Comparison of ENCODE assay signal across 20 cellular contexts in the genomic region with DNA sequence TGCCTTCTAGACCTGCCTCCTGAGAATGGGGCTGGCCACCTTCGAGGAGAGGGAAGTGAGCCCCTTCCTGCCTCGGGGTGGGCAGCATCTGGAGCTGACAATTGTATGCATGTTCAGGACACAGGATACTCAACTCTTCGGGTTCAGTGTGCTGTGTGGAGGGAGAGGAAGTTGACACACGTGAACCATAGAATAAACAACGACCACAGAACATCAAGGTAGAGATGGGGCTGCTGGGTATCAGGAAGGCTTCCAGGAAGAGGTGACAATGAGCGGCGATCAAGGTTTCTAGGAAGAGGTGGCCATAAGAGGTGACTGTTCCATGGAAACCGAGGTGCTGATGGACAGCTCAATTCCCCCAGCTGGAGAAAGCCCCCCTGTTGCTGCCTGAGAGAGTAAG. TPM values are rescaled to one million over a fixed set of nuclear protein-coding genes. Genes with fewer than 3 reads are reported as not detected.
DNase-seq lines count a peak whose midpoint lies in the region; ATAC-seq and TF ChIP-seq lines count a peak whose summit lies in the region.
"Had no signal": no experiment of that assay in that cellular context is flagged by ENCODE, and none has a peak within 500 bp of the region (broad histone marks: within the 10 kb centered on the region; RNA-seq: fewer than 3 reads in every experiment).

No MANE protein-coding gene starts in this region.

- peaks cover 53% of the 10 kb centered on the region for H3K4me1 ChIP-seq in CD4-positive, alpha-beta memory T cell (ENCODE audit: insufficient read depth, low read length)
- H3K4me1 ChIP-seq in mucosa of descending colon (ENCODE audit: low read depth), result no peaks in the 10 kb centered on the region
- no peaks in the 10 kb centered on the region; the same call in 1 of the 2 replicates for H3K4me1 ChIP-seq in BE2C
- H3K4me1 ChIP-seq: stomach, thyroid gland had no signal

- CTCF ChIA-PET in activated CD4-positive, alpha-beta T cell treated with anti-CD3 and anti-CD28 coated beads, Interleukin-2, amount 10 ng/mL, durations not matched to agents 7 days and 5 days (lab: Charles Lee), result interaction anchor here (0.5 kb wide), 2 partner anchors 12 to 415 kb away, joined by 3 to 4 read pairs; no protein-coding TSS in a partner anchor
- CTCF ChIA-PET in CD4-positive, alpha-beta memory T cell (lab: Charles Lee; ENCODE audit: partially characterized antibody), result interaction anchor here (1.1 to 2.7 kb wide), 6 partner anchors 9 to 257 kb away, joined by 3 to 25 read pairs (median 6); a partner anchor contains a TSS
- CTCF ChIA-PET in activated CD8-positive, alpha-beta T cell treated with anti-CD3 and anti-CD28 coated beads for 36 hours (lab: Charles Lee), result interaction anchor here (1.3 kb wide), 1 partner anchor 13 kb away, joined by 3 read pairs; no protein-coding TSS in a partner anchor

- no peaks in the 10 kb centered on the region for H3K27me3 ChIP-seq in CD4-positive, alpha-beta memory T cell (ENCODE audit: insufficient read depth, low read length)
- no peaks in the 10 kb centered on the region for H3K27me3 ChIP-seq in BE2C
- H3K27me3 ChIP-seq: gastrocnemius medialis, stomach, thyroid gland had no signal

- H3K4me3 Mint-ChIP-seq in activated CD4-positive, alpha-beta T cell treated with anti-CD3 and anti-CD28 coated beads, Interleukin-2, amount 10 ng/mL, durations not matched to agents 7 days and 5 days, result peak overlapping the region; percentile 15
- H3K4me3 Mint-ChIP-seq in CD4-positive, alpha-beta memory T cell, result peak overlapping the region in 6 of 8 donors; percentile 0 to 80 (median 68)
- H3K4me3 Mint-ChIP-seq in activated CD8-positive, alpha-beta T cell treated with anti-CD3 and anti-CD28 coated beads for 36 hours, result no peak overlapping the region

- no peak for TF ChIP-seq CTCF in activated CD8-positive, alpha-beta T cell treated with anti-CD3 and anti-CD28 coated beads for 36 hours (IDR thresholded peaks at IDR 0.05)
- TF ChIP-seq CTCF in mucosa of descending colon (IDR thresholded peaks at IDR 0.05) (no peak), BE2C (IDR thresholded peaks at IDR 0.05; ENCODE audit: low read depth, low read length) (no peak)

- POLR2A ChIA-PET in activated CD4-positive, alpha-beta T cell treated with anti-CD3 and anti-CD28 coated beads, Interleukin-2, amount 10 ng/mL, durations not matched to agents 7 days and 5 days (lab: Charles Lee), result no interaction called here
- POLR2A ChIA-PET in CD4-positive, alpha-beta memory T cell (lab: Charles Lee; ENCODE audit: partially characterized antibody), result interaction anchor here (1.3 to 2.2 kb wide), 2 partner anchors 22 to 33 kb away, joined by 5 to 13 read pairs; a partner anchor contains a TSS
- POLR2A ChIA-PET in activated CD8-positive, alpha-beta T cell treated with anti-CD3 and anti-CD28 coated beads for 36 hours (lab: Charles Lee), result interaction anchor here (0.8 to 0.9 kb wide), 2 partner anchors 78 to 255 kb away, joined by 3 to 4 read pairs; no protein-coding TSS in a partner anchor

- peaks cover 84% of the 10 kb centered on the region for H3K4me1 Mint-ChIP-seq in activated CD4-positive, alpha-beta T cell treated with anti-CD3 and anti-CD28 coated beads, Interleukin-2, amount 10 ng/mL, durations not matched to agents 7 days and 5 days
- peaks cover 36 to 62% (median 56%) of the 10 kb centered on the region in 4 donors for H3K4me1 Mint-ChIP-seq in CD4-positive, alpha-beta memory T cell
- H3K4me1 Mint-ChIP-seq in activated CD8-positive, alpha-beta T cell treated with anti-CD3 and anti-CD28 coated beads for 36 hours (ENCODE audit: low read depth), result peaks cover 24% of the 10 kb centered on the region

- peak overlapping the region; percentile 2 for H3K27ac ChIP-seq in CD4-positive, alpha-beta memory T cell (ENCODE audit: low read depth, low read length)
- H3K27ac ChIP-seq: gastrocnemius medialis, stomach, thyroid gland had no signal

- H3K36me3 Mint-ChIP-seq in activated CD4-positive, alpha-beta T cell treated with anti-CD3 and anti-CD28 coated beads, Interleukin-2, amount 10 ng/mL, durations not matched to agents 7 days and 5 days (ENCODE audit: low read depth), result peaks cover 73% of the 10 kb centered on the region
- peaks cover 16 to 40% of the 10 kb centered on the region in 2 donors for H3K36me3 Mint-ChIP-seq in CD4-positive, alpha-beta memory T cell
- peaks cover 39% of the 10 kb centered on the region for H3K36me3 Mint-ChIP-seq in activated CD8-positive, alpha-beta T cell treated with anti-CD3 and anti-CD28 coated beads for 36 hours (ENCODE audit: low read depth)

- no peaks in the 10 kb centered on the region for H3K9me3 ChIP-seq in CD4-positive, alpha-beta memory T cell (ENCODE audit: control insufficient read depth in 1 of 2, low read length in 2 of 2)
- no peaks in the 10 kb centered on the region for H3K9me3 ChIP-seq in mucosa of descending colon
- H3K9me3 ChIP-seq in BE2C, result no peaks in the 10 kb centered on the region
- H3K9me3 ChIP-seq: gastrocnemius medialis, SK-N-SH, stomach, thyroid gland had no signal

- no peaks in the 10 kb centered on the region for H3K27me3 Mint-ChIP-seq in activated CD4-positive, alpha-beta T cell treated with anti-CD3 and anti-CD28 coated beads, Interleukin-2, amount 10 ng/mL, durations not matched to agents 7 days and 5 days
- H3K27me3 Mint-ChIP-seq in CD4-positive, alpha-beta memory T cell, result no peaks in the 10 kb centered on the region
- no peaks in the 10 kb centered on the region for H3K27me3 Mint-ChIP-seq in activated CD8-positive, alpha-beta T cell treated with anti-CD3 and anti-CD28 coated beads for 36 hours

- H3K9me3 Mint-ChIP-seq in activated CD4-positive, alpha-beta T cell treated with anti-CD3 and anti-CD28 coated beads, Interleukin-2, amount 10 ng/mL, durations not matched to agents 7 days and 5 days, result no peaks in the 10 kb centered on the region
- H3K9me3 Mint-ChIP-seq in CD4-positive, alpha-beta memory T cell, result no peaks in the 10 kb centered on the region
- no peaks in the 10 kb centered on the region for H3K9me3 Mint-ChIP-seq in activated CD8-positive, alpha-beta T cell treated with anti-CD3 and anti-CD28 coated beads for 36 hours

- intact Hi-C loops in CD4-positive, alpha-beta memory T cell (cut with micrococcal nuclease), result no loop called here
- intact Hi-C loops in activated CD8-positive, alpha-beta T cell treated with anti-CD3 and anti-CD28 coated beads for 36 hours (cut with micrococcal nuclease), result no loop called here
- intact Hi-C loops in mucosa of descending colon (cut with DNase I, micrococcal nuclease), result no loop called here

- no peak overlapping the region for H3K4me3 ChIP-seq in CD4-positive, alpha-beta memory T cell (ENCODE audit: low read length in 2 of 2)
- no peak overlapping the region for H3K4me3 ChIP-seq in mucosa of descending colon
- no peak overlapping the region for H3K4me3 ChIP-seq in BE2C (ENCODE audit: low read depth, low read length)
- H3K4me3 ChIP-seq: gastrocnemius medialis, stomach, thyroid gland had no signal

- peak; percentile 38 for DNase-seq in activated CD4-positive, alpha-beta T cell treated with anti-CD3 and anti-CD28 coated beads, Interleukin-2, amount 10 ng/mL, durations not matched to agents 7 days and 5 days
- no peak for DNase-seq in activated CD4-positive, alpha-beta T cell treated with anti-CD3 and anti-CD28 coated beads, Interleukin-2, amount 50 U/mL, for 4 hours
- no peak for DNase-seq in CD4-positive, alpha-beta memory T cell
- DNase-seq in activated CD8-positive, alpha-beta T cell treated with anti-CD3 and anti-CD28 coated beads for 36 hours, result no peak
- DNase-seq in mucosa of descending colon (no peak), BE2C (no peak), LoVo (ENCODE audit: low spot score) (no peak)
- DNase-seq: activated CD4-positive, alpha-beta T cell treated with anti-CD3 and anti-CD28 coated beads for 48 hours; gastrocnemius medialis; NCI-H1048; NCI-H1694 treated with DMSO at 0.1 percent for 48 hours; NCI-H524; NK-92 treated with Interleukin-12 subunit alpha and Interleukin-12 subunit beta, amount 100 ng/mL, for 24 hours; nucleus accumbens; PC-3; SK-N-SH; stomach; thyroid gland had no signal

- peaks cover 12% of the 10 kb centered on the region for H3K36me3 ChIP-seq in CD4-positive, alpha-beta memory T cell (ENCODE audit: insufficient read depth, low read length)
- H3K36me3 ChIP-seq in mucosa of descending colon (ENCODE audit: low read depth) (no peaks in the 10 kb centered on the region), BE2C (peaks cover 3% of the 10 kb centered on the region; the same call in 1 of the 2 replicates)

- peak overlapping the region; percentile 89 for H3K27ac Mint-ChIP-seq in activated CD4-positive, alpha-beta T cell treated with anti-CD3 and anti-CD28 coated beads, Interleukin-2, amount 10 ng/mL, durations not matched to agents 7 days and 5 days
- H3K27ac Mint-ChIP-seq in CD4-positive, alpha-beta memory T cell, result peak overlapping the region; percentile 80 to 94 (median 90)
- peak overlapping the region; percentile 74 for H3K27ac Mint-ChIP-seq in activated CD8-positive, alpha-beta T cell treated with anti-CD3 and anti-CD28 coated beads for 36 hours

- ATAC-seq in activated CD8-positive, alpha-beta T cell treated with anti-CD3 and anti-CD28 coated beads for 36 hours, result peak; percentile 24
- ATAC-seq in mucosa of descending colon (peak; percentile 13), HG03139 (IDR thresholded peaks at IDR 0.05; ENCODE audit: unreplicated experiment) (no peak)
- ATAC-seq: gastrocnemius medialis, HepG2, PC-3 had no signal

RNA-seq across cellular contexts. Expression of a gene that starts 22.0 kb away (rescaled TPM):
- 10 to 100 TPM; 53.7 to 59.1 TPM for total RNA-seq in activated CD4-positive, alpha-beta T cell treated with anti-CD3 and anti-CD28 coated beads, Interleukin-2, amount 10 ng/mL, durations not matched to agents 7 days and 5 days
- total RNA-seq in CD4-positive, alpha-beta memory T cell, result 10 to 100 TPM; 30.3 to 33.0 TPM
- 10 to 100 TPM; 42.3 to 51.9 TPM for polyA plus RNA-seq in CD4-positive, alpha-beta memory T cell
- total RNA-seq in activated CD8-positive, alpha-beta T cell treated with anti-CD3 and anti-CD28 coated beads for 36 hours, result 10 to 100 TPM; 24.0 to 26.2 TPM
- 10 to 100 TPM in 2 of 3 donors, 1 to 10 TPM in 1; 8.9 to 14.9 (median 12.6) TPM for total RNA-seq in mucosa of descending colon
- polyA plus RNA-seq in BE2C (2012; ENCODE audit: insufficient read depth, insufficient read length, low read depth), result 20.4 TPM

RNA-seq across cellular contexts. Expression of a gene that starts 32.6 kb away (rescaled TPM):
- 10 to 100 TPM; 49.2 to 57.2 TPM for total RNA-seq in activated CD4-positive, alpha-beta T cell treated with anti-CD3 and anti-CD28 coated beads, Interleukin-2, amount 10 ng/mL, durations not matched to agents 7 days and 5 days
- total RNA-seq in CD4-positive, alpha-beta memory T cell, result 10 to 100 TPM; 41.4 to 46.8 TPM
- 1 to 10 TPM; 3.4 to 9.0 TPM for polyA plus RNA-seq in CD4-positive, alpha-beta memory T cell
- total RNA-seq in activated CD8-positive, alpha-beta T cell treated with anti-CD3 and anti-CD28 coated beads for 36 hours, result 10 to 100 TPM; 34.7 to 36.8 TPM
- 10 to 100 TPM; 37.9 to 50.5 (median 42.5) TPM for total RNA-seq in mucosa of descending colon
- polyA plus RNA-seq in BE2C (2012; ENCODE audit: insufficient read depth, insufficient read length, low read depth), result 17.0 TPM
